1 cellular context compared by ENCODE assay signal in genomic region chr17:50363217-50364060, GRCh38.
TF ChIP-seq lines count a peak whose summit lies in the region.

No MANE protein-coding gene starts in this region.

TF ChIP-seq in SK-N-SH, 30 proteins besides CTCF, POLR2A, EP300 and RAD21:
- no peak for TF ChIP-seq RXRA (IDR thresholded peaks at IDR 0.05; ENCODE audit: borderline replicate concordance, low read depth)
- TF ChIP-seq MXI1 (IDR thresholded peaks at IDR 0.05; ENCODE audit: low read depth, low read length), result 0 out of 2 replicates have a peak, but pooled peaks have one; percentile 32
- no peak for TF ChIP-seq RCOR1 (IDR thresholded peaks at IDR 0.05; ENCODE audit: low read length)
- no peak for TF ChIP-seq USF2 (IDR thresholded peaks at IDR 0.05; ENCODE audit: borderline replicate concordance, low read depth, low read length)
- TF ChIP-seq RFX5 (IDR thresholded peaks at IDR 0.05; ENCODE audit: low read length), result peak; percentile 63; the same call in 1 of the 2 replicates
